21 cellular contexts compared by ENCODE assay signal in genomic region chr2:148483675-148484074, GRCh38.
DNase-seq lines count a peak whose midpoint lies in the region; ATAC-seq and TF ChIP-seq lines count a peak whose summit lies in the region.
"Had no signal": no experiment of that assay in that cellular context is flagged by ENCODE, and none has a peak within 500 bp of the region (broad histone marks: within the 10 kb centered on the region; RNA-seq: fewer than 3 reads in every experiment).

No MANE protein-coding gene starts in this region.

- H3F3A ChIP-seq in neural cell (ENCODE audit: insufficient read depth, low read length, poor library complexity, severe bottlenecking), result no peaks in the 10 kb centered on the region

- no peaks in the 10 kb centered on the region for H3K79me2 ChIP-seq in neural cell (replicated peaks; ENCODE audit: insufficient read depth, low read length)

- H3K27me3 ChIP-seq in neural cell (ENCODE audit: insufficient read depth, low read depth, low read length), result no peaks in the 10 kb centered on the region
- H3K27me3 ChIP-seq: pancreas had no signal

- H3K36me3 ChIP-seq in neural cell (ENCODE audit: insufficient read depth, low read length), result no peaks in the 10 kb centered on the region
- H3K36me3 ChIP-seq: pancreas had no signal

- H3K4me2 ChIP-seq in neural cell (ENCODE audit: low read length), result no peak overlapping the region

- intact Hi-C loops in natural killer cell (cut with micrococcal nuclease), result no loop called here

- no peak overlapping the region for H2AFZ ChIP-seq in neural cell (ENCODE audit: low read depth, low read length)

- ATAC-seq in HG02759 (IDR thresholded peaks at IDR 0.05; ENCODE audit: unreplicated experiment) (no peak), natural killer cell (no peak)
- ATAC-seq: activated T-cell treated with anti-CD3 and anti-CD28 coated beads, Interleukin-2, amount 50 U/mL, for 4 hours; CD8-positive, alpha-beta T cell; HCT116; pancreas; sciatic nerve had no signal

- no peaks in the 10 kb centered on the region for H4K20me1 ChIP-seq in neural cell (ENCODE audit: insufficient read depth)

- no peaks in the 10 kb centered on the region for H3K4me1 Mint-ChIP-seq in natural killer cell
- H3K4me1 Mint-ChIP-seq: activated naive CD4-positive, alpha-beta T cell treated with anti-CD3 and anti-CD28 coated beads, Interleukin-2, amount 10 ng/mL, durations not matched to agents 7 days and 5 days had no signal

- H3K36me3 Mint-ChIP-seq in natural killer cell, result no peaks in the 10 kb centered on the region
- H3K36me3 Mint-ChIP-seq: activated naive CD4-positive, alpha-beta T cell treated with anti-CD3 and anti-CD28 coated beads, Interleukin-2, amount 10 ng/mL, durations not matched to agents 7 days and 5 days had no signal

- H3K9me2 ChIP-seq in neural cell (ENCODE audit: insufficient read depth, low read length), result no peaks in the 10 kb centered on the region

- no peak overlapping the region for H3K27ac Mint-ChIP-seq in natural killer cell
- H3K27ac Mint-ChIP-seq: activated naive CD4-positive, alpha-beta T cell treated with anti-CD3 and anti-CD28 coated beads, Interleukin-2, amount 10 ng/mL, durations not matched to agents 7 days and 5 days; CD8-positive, alpha-beta T cell had no signal

- peak overlapping the region; percentile 17 for H3K9ac ChIP-seq in neural cell (ENCODE audit: low read length)

- no peak for TF ChIP-seq EP300 in neural cell (conservative IDR thresholded peaks at IDR 0.05; ENCODE audit: poor library complexity, severe bottlenecking)

- peak; percentile 61 for DNase-seq in DMS 273 (lab: John Stamatoyannopoulos, UW; ENCODE audit: unreplicated experiment)
- DNase-seq in M059J (ENCODE audit: low read depth), result peak; percentile 3
- peak; percentile 58 for DNase-seq in SK-N-DZ (ENCODE audit: low spot score)
- no peak for DNase-seq in natural killer cell
- no peak for DNase-seq in SKM-1 treated with dmso at 0.1 percent for 144 hours (lab: John Stamatoyannopoulos, UW; ENCODE audit: unreplicated experiment)
- DNase-seq: activated CD4-positive, CD25-positive, alpha-beta regulatory T cell treated with anti-CD3 and anti-CD28 coated beads, Interleukin-2, amount 50 U/mL, for 72 hours; activated naive CD4-positive, alpha-beta T cell treated with anti-CD3 and anti-CD28 coated beads, Interleukin-2, amount 10 ng/mL, durations not matched to agents 7 days and 5 days; activated T-cell treated with anti-CD3 and anti-CD28 coated beads, Interleukin-2, amount 50 U/mL, for 4 hours; anterior cingulate cortex; CD8-positive, alpha-beta T cell; DMS79; foreskin melanocyte; NCI-H146; NCI-H510A treated with DMSO at 0.1 percent for 48 hours; pancreas; SW 1271 had no signal

- no peaks in the 10 kb centered on the region for H3K27me3 Mint-ChIP-seq in natural killer cell (ENCODE audit: low read depth in 2 of 2)
- H3K27me3 Mint-ChIP-seq: activated naive CD4-positive, alpha-beta T cell treated with anti-CD3 and anti-CD28 coated beads, Interleukin-2, amount 10 ng/mL, durations not matched to agents 7 days and 5 days had no signal

- peaks cover 0 to 2% of the 10 kb centered on the region in 2 donors for H3K9me3 Mint-ChIP-seq in natural killer cell
- H3K9me3 Mint-ChIP-seq: activated naive CD4-positive, alpha-beta T cell treated with anti-CD3 and anti-CD28 coated beads, Interleukin-2, amount 10 ng/mL, durations not matched to agents 7 days and 5 days; activated T-cell treated with anti-CD3 and anti-CD28 coated beads, Interleukin-2, amount 50 U/mL, for 4 hours; CD8-positive, alpha-beta T cell had no signal

- TF ChIP-seq CTCF in neural cell (IDR thresholded peaks at IDR 0.05; ENCODE audit: poor library complexity, severe bottlenecking) (no peak), natural killer cell (IDR thresholded peaks at IDR 0.05) (no peak)

- H3K9me3 ChIP-seq in neural cell (ENCODE audit: low read length), result no peaks in the 10 kb centered on the region
- H3K9me3 ChIP-seq: pancreas had no signal

- no peak for TF ChIP-seq RAD21 in neural cell (conservative IDR thresholded peaks at IDR 0.05)

- H3K4me3 Mint-ChIP-seq in natural killer cell, result no peak overlapping the region
- H3K4me3 Mint-ChIP-seq: activated naive CD4-positive, alpha-beta T cell treated with anti-CD3 and anti-CD28 coated beads, Interleukin-2, amount 10 ng/mL, durations not matched to agents 7 days and 5 days; activated T-cell treated with anti-CD3 and anti-CD28 coated beads, Interleukin-2, amount 50 U/mL, for 4 hours; CD8-positive, alpha-beta T cell had no signal

- peak overlapping the region; percentile 61 for H3K27ac ChIP-seq in neural cell (ENCODE audit: low read length)
- H3K27ac ChIP-seq: epithelial cell of prostate, pancreas had no signal

- H3K4me3 ChIP-seq in neural cell (ENCODE audit: low read length), result peak overlapping the region; percentile 35
- H3K4me3 ChIP-seq: pancreas had no signal

TF ChIP-seq in neural cell, 6 proteins besides CTCF, POLR2A, EP300 and RAD21:
- TF ChIP-seq TAF1 (IDR thresholded peaks at IDR 0.05; ENCODE audit: low read depth) (no peak), SMC3 (conservative IDR thresholded peaks at IDR 0.05; ENCODE audit: poor library complexity) (peak; percentile 12), MXI1 (conservative IDR thresholded peaks at IDR 0.05; ENCODE audit: poor library complexity, severe bottlenecking) (peak; percentile 47), EZH2 (IDR thresholded peaks at IDR 0.05; ENCODE audit: borderline replicate concordance, insufficient read depth, low read length, poor library complexity, severe bottlenecking) (no peak), POLR2AphosphoS5 (IDR thresholded peaks at IDR 0.05) (peak; percentile 54), REST (IDR thresholded peaks at IDR 0.05; ENCODE audit: borderline replicate concordance) (no peak)

Comparison
In these comparisons a context has a peak if more than half of its experiments do, and no peak if none do; other contexts are left out.
1. DNase-seq: peak in DMS 273 (single experiment), M059J (single experiment) and SK-N-DZ (single experiment); none in natural killer cell (single experiment) and SKM-1 treated with dmso at 0.1 percent for 144 hours (single experiment).